18 cellular contexts compared by ENCODE assay signal in the genomic region with DNA sequence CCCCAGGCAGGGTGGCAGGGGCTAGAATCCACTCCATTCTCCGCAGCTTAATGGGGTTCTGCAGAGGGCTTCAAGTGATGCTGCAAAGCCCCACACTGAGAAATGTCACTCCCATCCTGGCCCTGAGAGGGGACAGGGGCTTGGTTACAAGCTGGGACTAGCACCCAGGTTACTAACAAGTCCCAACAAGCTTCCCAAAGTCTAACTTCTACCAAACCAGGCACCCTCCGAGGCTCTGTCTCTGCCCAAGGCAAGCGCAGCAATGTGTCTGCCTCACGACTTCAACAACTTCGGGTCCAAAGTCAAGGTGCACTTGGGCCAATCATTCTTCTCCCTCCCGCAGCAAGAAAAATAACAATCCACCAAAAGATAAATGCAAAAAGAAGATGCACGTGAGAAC. TPM values are rescaled to one million over a fixed set of nuclear protein-coding genes. Genes with fewer than 3 reads are reported as not detected.
DNase-seq lines count a peak whose midpoint lies in the region; ATAC-seq and TF ChIP-seq lines count a peak whose summit lies in the region.
"Had no signal": no experiment of that assay in that cellular context is flagged by ENCODE, and none has a peak within 500 bp of the region (broad histone marks: within the 10 kb centered on the region; RNA-seq: fewer than 3 reads in every experiment).

No MANE protein-coding gene starts in this region.

- no peaks in the 10 kb centered on the region for H3K9me3 Mint-ChIP-seq in CD8-positive, alpha-beta T cell
- H3K9me3 Mint-ChIP-seq in activated T-helper 1 cell treated with anti-CD3 and anti-CD28 coated beads, Interleukin-12 subunit alpha, Interleukin-12 subunit beta, Interleukin-2, Interleukin-4 antibody, amounts not matched to agents 30 ng/mL and 10 ng/mL and 1 ng/mL, durations not matched to agents 14 hours and 24 hours and 36 hours = no peaks in the 10 kb centered on the region

- H3K4me1 Mint-ChIP-seq in CD8-positive, alpha-beta T cell (ENCODE audit: low read depth) = peaks cover 93% of the 10 kb centered on the region
- H3K4me1 Mint-ChIP-seq in activated T-helper 1 cell treated with anti-CD3 and anti-CD28 coated beads, Interleukin-12 subunit alpha, Interleukin-12 subunit beta, Interleukin-2, Interleukin-4 antibody, amounts not matched to agents 30 ng/mL and 10 ng/mL and 1 ng/mL, durations not matched to agents 14 hours and 24 hours and 36 hours (ENCODE audit: low read depth) = peaks cover 90% of the 10 kb centered on the region

- peak overlapping the region; percentile 60 for H3K4me3 Mint-ChIP-seq in CD8-positive, alpha-beta T cell
- peak overlapping the region; percentile 76 for H3K4me3 Mint-ChIP-seq in activated T-helper 1 cell treated with anti-CD3 and anti-CD28 coated beads, Interleukin-12 subunit alpha, Interleukin-12 subunit beta, Interleukin-2, Interleukin-4 antibody, amounts not matched to agents 30 ng/mL and 10 ng/mL and 1 ng/mL, durations not matched to agents 14 hours and 24 hours and 36 hours

- peak overlapping the region in 10 of 11 experiments; percentile 9 to 79 (median 65); a peak in 14 of 22 replicates for H3K9ac ChIP-seq in BLaER1 treated with 17β-estradiol and CSF1 and Interleukin-3, amounts not matched to agents 10 nM and 100 nM

- H4K20me1 ChIP-seq in BLaER1 treated with 17β-estradiol and CSF1 and Interleukin-3, amounts not matched to agents 10 nM and 100 nM = peaks cover 0 to 3% (median 0%) of the 10 kb centered on the region in 11 experiments; a peak in 2 of 22 replicates

- H3K27me3 Mint-ChIP-seq in CD8-positive, alpha-beta T cell (ENCODE audit: low read depth) = no peaks in the 10 kb centered on the region
- no peaks in the 10 kb centered on the region for H3K27me3 Mint-ChIP-seq in activated T-helper 1 cell treated with anti-CD3 and anti-CD28 coated beads, Interleukin-12 subunit alpha, Interleukin-12 subunit beta, Interleukin-2, Interleukin-4 antibody, amounts not matched to agents 30 ng/mL and 10 ng/mL and 1 ng/mL, durations not matched to agents 14 hours and 24 hours and 36 hours (ENCODE audit: insufficient read depth)

- peak overlapping the region; percentile 83 to 96 (median 93) for H3K4me2 ChIP-seq in BLaER1 treated with 17β-estradiol and CSF1 and Interleukin-3, amounts not matched to agents 10 nM and 100 nM

- WGBS in prostate gland = 83% methylated on average over 7 of the region's 7 CpGs

- H3K9me3 ChIP-seq in BLaER1 treated with 17β-estradiol and CSF1 and Interleukin-3, amounts not matched to agents 10 nM and 100 nM (replicated peaks in 1 of 11) = no peaks in the 10 kb centered on the region
- no peaks in the 10 kb centered on the region for H3K9me3 ChIP-seq in CD8-positive, alpha-beta T cell (ENCODE audit: low read length)
- H3K9me3 ChIP-seq in prostate gland = no peaks in the 10 kb centered on the region
- H3K9me3 ChIP-seq in left lung = no peaks in the 10 kb centered on the region
- H3K9me3 ChIP-seq: mucosa of descending colon had no signal

- peak overlapping the region in 8 of 10 experiments; percentile 15 to 60 (median 36); a peak in 9 of 20 replicates for H3K4me3 ChIP-seq in BLaER1 treated with 17β-estradiol and CSF1 and Interleukin-3, amounts not matched to agents 10 nM and 100 nM
- peak overlapping the region; percentile 49 for H3K4me3 ChIP-seq in CD8-positive, alpha-beta T cell (ENCODE audit: low read depth, low read length)
- H3K4me3 ChIP-seq in prostate gland (no peak overlapping the region), left lung (no peak overlapping the region)
- H3K4me3 ChIP-seq: K562, mucosa of descending colon had no signal

- peak overlapping the region in 9 of 11 experiments; percentile 66 to 91 (median 84); a peak in 16 of 22 replicates for H3K27ac ChIP-seq in BLaER1 treated with 17β-estradiol and CSF1 and Interleukin-3, amounts not matched to agents 10 nM and 100 nM
- H3K27ac ChIP-seq in CD8-positive, alpha-beta T cell (ENCODE audit: low read depth, low read length) = peak overlapping the region; percentile 56
- H3K27ac ChIP-seq in prostate gland (no peak overlapping the region), left lung (no peak overlapping the region)
- H3K27ac ChIP-seq: epithelial cell of prostate had no signal

- no peak for TF ChIP-seq CTCF in CD8-positive, alpha-beta T cell (IDR thresholded peaks at IDR 0.05)
- TF ChIP-seq CTCF in prostate gland (IDR thresholded peaks at IDR 0.05) = no peak
- no peak for TF ChIP-seq CTCF in left lung (IDR thresholded peaks at IDR 0.05)

- CTCF ChIA-PET in CD8-positive, alpha-beta T cell (lab: Charles Lee) = no interaction called here

- DNase-seq in CD8-positive, alpha-beta T cell = no peak
- DNase-seq in activated T-helper 1 cell treated with anti-CD3 and anti-CD28 coated beads, Interleukin-12 subunit alpha, Interleukin-12 subunit beta, Interleukin-2, Interleukin-4 antibody, amounts not matched to agents 30 ng/mL and 10 ng/mL and 1 ng/mL, durations not matched to agents 14 hours and 24 hours and 36 hours (ENCODE audit: low spot score) = no peak
- DNase-seq in mesenteric fat pad (ENCODE audit: low spot score) (peak; percentile 53), prostate gland (ENCODE audit: low spot score) (no peak), middle frontal gyrus (ENCODE audit: extremely low spot score, low spot score) (no peak), left lung (no peak)
- DNase-seq: amniotic stem cell, EL, GOT3, mucosa of descending colon, NCI-H1417 treated with DMSO at 0.1 percent for 48 hours, NCI-H2227 treated with DMSO at 0.1 percent for 48 hours, SHP77, T1000 had no signal

- peaks cover 9% of the 10 kb centered on the region for H3K36me3 Mint-ChIP-seq in CD8-positive, alpha-beta T cell
- H3K36me3 Mint-ChIP-seq in activated T-helper 1 cell treated with anti-CD3 and anti-CD28 coated beads, Interleukin-12 subunit alpha, Interleukin-12 subunit beta, Interleukin-2, Interleukin-4 antibody, amounts not matched to agents 30 ng/mL and 10 ng/mL and 1 ng/mL, durations not matched to agents 14 hours and 24 hours and 36 hours (ENCODE audit: low read depth) = peaks cover 52% of the 10 kb centered on the region

- POLR2A ChIA-PET in CD8-positive, alpha-beta T cell (lab: Charles Lee) = interaction anchor here (0.9 kb wide), 1 partner anchor 45 kb away, joined by 3 read pairs; a partner anchor contains a TSS

- intact Hi-C loops in CD8-positive, alpha-beta T cell (cut with DNase I, micrococcal nuclease) = loop anchor here in 1 of 2 experiments (2.0 kb wide), 1 partner anchor 16 kb away; no protein-coding TSS in a partner anchor
- intact Hi-C loops in activated T-helper 1 cell treated with anti-CD3 and anti-CD28 coated beads, Interleukin-12 subunit alpha, Interleukin-12 subunit beta, Interleukin-2, Interleukin-4 antibody, amounts not matched to agents 30 ng/mL and 10 ng/mL and 1 ng/mL, durations not matched to agents 14 hours and 24 hours and 36 hours (cut with micrococcal nuclease) = loop anchor here (1.0 to 5.0 kb wide), 2 partner anchors 92 to 515 kb away; no protein-coding TSS in a partner anchor
- intact Hi-C loops in prostate gland (cut with DNase I) (no loop called here), left lung (cut with DNase I) (no loop called here)

- no peaks in the 10 kb centered on the region for H3K27me3 ChIP-seq in BLaER1 treated with 17β-estradiol and CSF1 and Interleukin-3, amounts not matched to agents 10 nM and 100 nM
- H3K27me3 ChIP-seq in CD8-positive, alpha-beta T cell (ENCODE audit: insufficient read depth, low read length) = no peaks in the 10 kb centered on the region
- H3K27me3 ChIP-seq in prostate gland (replicated peaks; ENCODE audit: insufficient read depth) (no peaks in the 10 kb centered on the region), left lung (peaks cover 0 to 7% of the 10 kb centered on the region in 2 donors)

- no peak for ATAC-seq in CD8-positive, alpha-beta T cell
- ATAC-seq in HG03175 (IDR thresholded peaks at IDR 0.05; ENCODE audit: unreplicated experiment) (no peak), left lung (no peak)
- ATAC-seq: K562 had no signal

- TF ChIP-seq POLR2A in prostate gland (IDR thresholded peaks at IDR 0.05) = no peak

- H3K4me1 ChIP-seq in BLaER1 treated with 17β-estradiol and CSF1 and Interleukin-3, amounts not matched to agents 10 nM and 100 nM = peaks cover 84 to 95% (median 92%) of the 10 kb centered on the region in 10 experiments
- H3K4me1 ChIP-seq in CD8-positive, alpha-beta T cell (ENCODE audit: insufficient read depth, low read length) = peaks cover 97% of the 10 kb centered on the region
- H3K4me1 ChIP-seq in prostate gland (replicated peaks) (no peaks in the 10 kb centered on the region), left lung (peaks cover 17 to 60% of the 10 kb centered on the region in 2 donors)

- no peaks in the 10 kb centered on the region for H3K36me3 ChIP-seq in BLaER1 treated with 17β-estradiol and CSF1 and Interleukin-3, amounts not matched to agents 10 nM and 100 nM
- H3K36me3 ChIP-seq in CD8-positive, alpha-beta T cell (ENCODE audit: insufficient read depth, low read length) = no peaks in the 10 kb centered on the region
- no peaks in the 10 kb centered on the region for H3K36me3 ChIP-seq in prostate gland
- no peaks in the 10 kb centered on the region for H3K36me3 ChIP-seq in left lung

- peak overlapping the region; percentile 91 for H3K27ac Mint-ChIP-seq in CD8-positive, alpha-beta T cell
- peak overlapping the region; percentile 81 for H3K27ac Mint-ChIP-seq in activated T-helper 1 cell treated with anti-CD3 and anti-CD28 coated beads, Interleukin-12 subunit alpha, Interleukin-12 subunit beta, Interleukin-2, Interleukin-4 antibody, amounts not matched to agents 30 ng/mL and 10 ng/mL and 1 ng/mL, durations not matched to agents 14 hours and 24 hours and 36 hours

RNA-seq across cellular contexts. Expression of a gene that starts 45.6 kb away (rescaled TPM):
- total RNA-seq in CD8-positive, alpha-beta T cell = 10 to 100 TPM; 32.6 to 34.9 TPM
- 84.0 and 86.4 TPM in 2 replicates for total RNA-seq in activated T-helper 1 cell treated with anti-CD3 and anti-CD28 coated beads, Interleukin-12 subunit alpha, Interleukin-12 subunit beta, Interleukin-2, Interleukin-4 antibody, amounts not matched to agents 30 ng/mL and 10 ng/mL and 1 ng/mL, durations not matched to agents 14 hours and 24 hours and 36 hours
- total RNA-seq in mesenteric fat pad (9.3 TPM), prostate gland (1 to 10 TPM; 4.3 to 8.4 TPM), left lung (1 to 10 TPM; 5.3 to 6.9 TPM)

Comparison
In these comparisons a context has a peak if more than half of its experiments do, and no peak if none do; other contexts are left out.
1. H3K27ac ChIP-seq: peak in BLaER1 treated with 17β-estradiol and CSF1 and Interleukin-3, amounts not matched to agents 10 nM and 100 nM (9 of 11) and CD8-positive, alpha-beta T cell (single experiment); none in prostate gland (0 of 2) and left lung (0 of 2).
2. H3K4me3 ChIP-seq: peak in BLaER1 treated with 17β-estradiol and CSF1 and Interleukin-3, amounts not matched to agents 10 nM and 100 nM (8 of 10) and CD8-positive, alpha-beta T cell (single experiment); none in prostate gland (0 of 2) and left lung (0 of 2).